ENCODE assay signal across 1 cellular context in genomic region chr1:197725044-197725443, GRCh38.
A peak's percentile ranks its signal among the peaks of the same experiment; 100 is the strongest.
TF ChIP-seq lines count a peak whose summit lies in the region.

No MANE protein-coding gene starts in this region.

TF ChIP-seq in HepG2, 621 proteins besides CTCF, POLR2A, EP300 and RAD21:
- TF ChIP-seq RERE (CRISPR knock-in tag; IDR thresholded peaks at IDR 0.05; ENCODE audit: low read depth): no peak
- no peak for TF ChIP-seq ZZZ3 (CRISPR knock-in tag; IDR thresholded peaks at IDR 0.05; ENCODE audit: borderline replicate concordance)
- peak; percentile 100 for TF ChIP-seq ZNF317 (CRISPR knock-in tag; IDR thresholded peaks at IDR 0.05)
- 0 out of 2 replicates have a peak, but pooled peaks have one; percentile 24 for TF ChIP-seq EHMT2 (IDR thresholded peaks at IDR 0.05; ENCODE audit: borderline replicate concordance, low read depth, low read length)
- TF ChIP-seq TFDP1 (CRISPR knock-in tag; IDR thresholded peaks at IDR 0.05; ENCODE audit: borderline replicate concordance): no peak
- no peak for TF ChIP-seq ZFP1 (CRISPR knock-in tag; IDR thresholded peaks at IDR 0.05)
- no peak for TF ChIP-seq ZNF546 (CRISPR knock-in tag; conservative IDR thresholded peaks at IDR 0.05)
- no peak for TF ChIP-seq ZNF326 (CRISPR knock-in tag; IDR thresholded peaks at IDR 0.05; ENCODE audit: borderline replicate concordance)
TF ChIP-seq in HepG2: peak in this region for 2.
